In the genomic region with DNA sequence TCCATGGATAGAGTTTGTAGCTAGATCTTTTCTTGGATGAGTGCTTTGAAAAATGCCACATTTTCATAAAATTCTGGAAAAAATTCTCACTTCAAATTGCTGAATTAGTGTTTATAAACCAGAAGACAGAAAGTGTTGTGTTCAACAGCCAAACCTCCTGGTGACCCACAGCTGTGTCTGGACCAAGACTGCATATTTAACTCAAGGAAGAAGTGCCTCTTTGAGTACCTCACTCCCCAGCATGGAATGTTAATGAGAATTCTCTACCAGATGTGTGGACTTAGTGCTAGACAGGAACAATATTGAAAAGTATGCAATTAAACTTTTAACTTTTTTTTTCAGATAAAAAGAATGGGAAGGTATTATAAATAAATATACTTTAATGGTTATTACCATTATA, we compare ENCODE assay signal across 24 cellular contexts.
DNase-seq lines count a peak whose midpoint lies in the region; ATAC-seq and TF ChIP-seq lines count a peak whose summit lies in the region.
"Had no signal": no experiment of that assay in that cellular context is flagged by ENCODE, and none has a peak within 500 bp of the region (broad histone marks: within the 10 kb centered on the region; RNA-seq: fewer than 3 reads in every experiment).

No MANE protein-coding gene starts in this region.

- H4K20me1 ChIP-seq in GM23338 (replicated peaks; ENCODE audit: insufficient read depth) = no peaks in the 10 kb centered on the region

- no peak overlapping the region for H3K27ac Mint-ChIP-seq in GM23338
- H3K27ac Mint-ChIP-seq: B cell; CD4-positive, CD25-positive, alpha-beta regulatory T cell had no signal

- H3K27ac ChIP-seq in GM23338 (ENCODE audit: low read depth) = no peak overlapping the region
- H3K27ac ChIP-seq: 22Rv1, HL-60, SJCRH30 had no signal

- no peaks in the 10 kb centered on the region for H3K9me2 ChIP-seq in GM23338 (ENCODE audit: insufficient read depth)

- no peaks in the 10 kb centered on the region for H3K4me1 ChIP-seq in GM23338 (ENCODE audit: insufficient read depth)

- no peak overlapping the region for H3K4me3 Mint-ChIP-seq in GM23338
- H3K4me3 Mint-ChIP-seq: B cell; CD4-positive, CD25-positive, alpha-beta regulatory T cell had no signal

- no peaks in the 10 kb centered on the region for H3K36me3 Mint-ChIP-seq in GM23338 (ENCODE audit: low read depth)
- H3K36me3 Mint-ChIP-seq: CD4-positive, CD25-positive, alpha-beta regulatory T cell had no signal

- no peaks in the 10 kb centered on the region for H3K27me3 ChIP-seq in GM23338 (ENCODE audit: insufficient read depth)
- H3K27me3 ChIP-seq: SJCRH30 had no signal

- H3K36me3 ChIP-seq in GM23338 (ENCODE audit: insufficient read depth) = no peaks in the 10 kb centered on the region
- H3K36me3 ChIP-seq: SJCRH30 had no signal

- no peaks in the 10 kb centered on the region for H3K9me3 Mint-ChIP-seq in GM23338

- H3K4me2 ChIP-seq in GM23338 = no peak overlapping the region

- H3K4me1 Mint-ChIP-seq in GM23338 = no peaks in the 10 kb centered on the region
- H3K4me1 Mint-ChIP-seq: CD4-positive, CD25-positive, alpha-beta regulatory T cell had no signal

- no peak for TF ChIP-seq CTCF in foreskin fibroblast (IDR thresholded peaks at IDR 0.05; ENCODE audit: low read depth, low read length)
- no peak for TF ChIP-seq CTCF in GM23338 (conservative IDR thresholded peaks at IDR 0.05; ENCODE audit: low read depth in 2 of 2)

- H3K79me2 ChIP-seq in GM23338 (replicated peaks; ENCODE audit: insufficient read depth) = no peaks in the 10 kb centered on the region

- no peaks in the 10 kb centered on the region for H3F3A ChIP-seq in GM23338 (replicated peaks; ENCODE audit: low read depth)

- H3K27me3 Mint-ChIP-seq in GM23338 (ENCODE audit: insufficient read depth, low read depth, poor library complexity) = peaks cover 2% of the 10 kb centered on the region
- H3K27me3 Mint-ChIP-seq: B cell had no signal

- H2AFZ ChIP-seq in GM23338 = no peak overlapping the region

- H3K4me3 ChIP-seq in foreskin fibroblast (ENCODE audit: low read depth in 1 of 2, low read length in 2 of 2) (no peak overlapping the region), GM23338 (no peak overlapping the region)
- H3K4me3 ChIP-seq: GM12878, SJCRH30 had no signal

- DNase-seq in AG08395 (ENCODE audit: low spot score) (peak; percentile 44), GM03348 (ENCODE audit: low spot score) (peak; percentile 65), RPMI7951 (ENCODE audit: low read depth) (peak; percentile 48), foreskin fibroblast (peak; percentile 21 to 42), GM23338 (ENCODE audit: low spot score) (no peak), NCI-H128 (lab: John Stamatoyannopoulos, UW; ENCODE audit: unreplicated experiment) (no peak)
- DNase-seq: ACHN; CD4-positive, CD25-positive, alpha-beta regulatory T cell; KBM-7; MM.1S; NCI-H1048; NCI-H1436; NCI-H187 treated with DMSO at 0.1 percent for 48 hours; NCI-H2107; NCI-H446 treated with DMSO at 0.1 percent for 48 hours; NCI-H526 treated with DMSO at 0.1 percent for 48 hours; SJCRH30 had no signal

- no peak for ATAC-seq in GM23338
- no peak for ATAC-seq in HG03354 (IDR thresholded peaks at IDR 0.05; ENCODE audit: poor library complexity, severe bottlenecking, unreplicated experiment)
- no peak for ATAC-seq in GM19397 (IDR thresholded peaks at IDR 0.05; ENCODE audit: unreplicated experiment)
- ATAC-seq: GM12878, HepG2 had no signal

TF ChIP-seq in GM23338, 12 proteins besides CTCF, POLR2A, EP300 and RAD21 (continues in another document):
- TF ChIP-seq, protein P1, sequence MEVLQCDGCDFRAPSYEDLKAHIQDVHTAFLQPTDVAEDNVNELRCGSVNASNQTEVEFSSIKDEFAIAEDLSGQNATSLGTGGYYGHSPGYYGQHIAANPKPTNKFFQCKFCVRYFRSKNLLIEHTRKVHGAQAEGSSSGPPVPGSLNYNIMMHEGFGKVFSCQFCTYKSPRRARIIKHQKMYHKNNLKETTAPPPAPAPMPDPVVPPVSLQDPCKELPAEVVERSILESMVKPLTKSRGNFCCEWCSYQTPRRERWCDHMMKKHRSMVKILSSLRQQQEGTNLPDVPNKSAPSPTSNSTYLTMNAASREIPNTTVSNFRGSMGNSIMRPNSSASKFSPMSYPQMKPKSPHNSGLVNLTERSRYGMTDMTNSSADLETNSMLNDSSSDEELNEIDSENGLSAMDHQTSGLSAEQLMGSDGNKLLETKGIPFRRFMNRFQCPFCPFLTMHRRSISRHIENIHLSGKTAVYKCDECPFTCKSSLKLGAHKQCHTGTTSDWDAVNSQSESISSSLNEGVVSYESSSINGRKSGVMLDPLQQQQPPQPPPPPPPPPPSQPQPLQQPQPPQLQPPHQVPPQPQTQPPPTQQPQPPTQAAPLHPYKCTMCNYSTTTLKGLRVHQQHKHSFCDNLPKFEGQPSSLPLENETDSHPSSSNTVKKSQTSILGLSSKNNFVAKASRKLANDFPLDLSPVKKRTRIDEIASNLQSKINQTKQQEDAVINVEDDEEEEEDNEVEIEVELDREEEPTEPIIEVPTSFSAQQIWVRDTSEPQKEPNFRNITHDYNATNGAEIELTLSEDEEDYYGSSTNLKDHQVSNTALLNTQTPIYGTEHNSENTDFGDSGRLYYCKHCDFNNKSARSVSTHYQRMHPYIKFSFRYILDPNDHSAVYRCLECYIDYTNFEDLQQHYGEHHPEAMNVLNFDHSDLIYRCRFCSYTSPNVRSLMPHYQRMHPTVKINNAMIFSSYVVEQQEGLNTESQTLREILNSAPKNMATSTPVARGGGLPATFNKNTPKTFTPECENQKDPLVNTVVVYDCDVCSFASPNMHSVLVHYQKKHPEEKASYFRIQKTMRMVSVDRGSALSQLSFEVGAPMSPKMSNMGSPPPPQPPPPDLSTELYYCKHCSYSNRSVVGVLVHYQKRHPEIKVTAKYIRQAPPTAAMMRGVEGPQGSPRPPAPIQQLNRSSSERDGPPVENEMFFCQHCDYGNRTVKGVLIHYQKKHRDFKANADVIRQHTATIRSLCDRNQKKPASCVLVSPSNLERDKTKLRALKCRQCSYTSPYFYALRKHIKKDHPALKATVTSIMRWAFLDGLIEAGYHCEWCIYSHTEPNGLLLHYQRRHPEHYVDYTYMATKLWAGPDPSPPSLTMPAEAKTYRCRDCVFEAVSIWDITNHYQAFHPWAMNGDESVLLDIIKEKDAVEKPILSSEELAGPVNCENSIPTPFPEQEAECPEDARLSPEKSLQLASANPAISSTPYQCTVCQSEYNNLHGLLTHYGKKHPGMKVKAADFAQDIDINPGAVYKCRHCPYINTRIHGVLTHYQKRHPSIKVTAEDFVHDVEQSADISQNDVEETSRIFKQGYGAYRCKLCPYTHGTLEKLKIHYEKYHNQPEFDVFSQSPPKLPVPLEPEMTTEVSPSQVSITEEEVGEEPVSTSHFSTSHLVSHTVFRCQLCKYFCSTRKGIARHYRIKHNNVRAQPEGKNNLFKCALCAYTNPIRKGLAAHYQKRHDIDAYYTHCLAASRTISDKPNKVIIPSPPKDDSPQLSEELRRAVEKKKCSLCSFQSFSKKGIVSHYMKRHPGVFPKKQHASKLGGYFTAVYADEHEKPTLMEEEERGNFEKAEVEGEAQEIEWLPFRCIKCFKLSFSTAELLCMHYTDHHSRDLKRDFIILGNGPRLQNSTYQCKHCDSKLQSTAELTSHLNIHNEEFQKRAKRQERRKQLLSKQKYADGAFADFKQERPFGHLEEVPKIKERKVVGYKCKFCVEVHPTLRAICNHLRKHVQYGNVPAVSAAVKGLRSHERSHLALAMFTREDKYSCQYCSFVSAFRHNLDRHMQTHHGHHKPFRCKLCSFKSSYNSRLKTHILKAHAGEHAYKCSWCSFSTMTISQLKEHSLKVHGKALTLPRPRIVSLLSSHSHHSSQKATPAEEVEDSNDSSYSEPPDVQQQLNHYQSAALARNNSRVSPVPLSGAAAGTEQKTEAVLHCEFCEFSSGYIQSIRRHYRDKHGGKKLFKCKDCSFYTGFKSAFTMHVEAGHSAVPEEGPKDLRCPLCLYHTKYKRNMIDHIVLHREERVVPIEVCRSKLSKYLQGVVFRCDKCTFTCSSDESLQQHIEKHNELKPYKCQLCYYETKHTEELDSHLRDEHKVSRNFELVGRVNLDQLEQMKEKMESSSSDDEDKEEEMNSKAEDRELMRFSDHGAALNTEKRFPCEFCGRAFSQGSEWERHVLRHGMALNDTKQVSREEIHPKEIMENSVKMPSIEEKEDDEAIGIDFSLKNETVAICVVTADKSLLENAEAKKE (CRISPR knock-in tag; IDR thresholded peaks at IDR 0.05) = no peak
- TF ChIP-seq NANOG (IDR thresholded peaks at IDR 0.05; ENCODE audit: borderline replicate concordance) (no peak), EZH2 (IDR thresholded peaks at IDR 0.05; ENCODE audit: low read depth, unreplicated experiment) (no peak), CREB1 (CRISPR knock-in tag; IDR thresholded peaks at IDR 0.05; ENCODE audit: low read depth) (no peak), EZH2phosphoT487 (IDR thresholded peaks at IDR 0.05; ENCODE audit: unreplicated experiment) (no peak)
- TF ChIP-seq, protein P2, sequence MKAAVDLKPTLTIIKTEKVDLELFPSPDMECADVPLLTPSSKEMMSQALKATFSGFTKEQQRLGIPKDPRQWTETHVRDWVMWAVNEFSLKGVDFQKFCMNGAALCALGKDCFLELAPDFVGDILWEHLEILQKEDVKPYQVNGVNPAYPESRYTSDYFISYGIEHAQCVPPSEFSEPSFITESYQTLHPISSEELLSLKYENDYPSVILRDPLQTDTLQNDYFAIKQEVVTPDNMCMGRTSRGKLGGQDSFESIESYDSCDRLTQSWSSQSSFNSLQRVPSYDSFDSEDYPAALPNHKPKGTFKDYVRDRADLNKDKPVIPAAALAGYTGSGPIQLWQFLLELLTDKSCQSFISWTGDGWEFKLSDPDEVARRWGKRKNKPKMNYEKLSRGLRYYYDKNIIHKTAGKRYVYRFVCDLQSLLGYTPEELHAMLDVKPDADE (IDR thresholded peaks at IDR 0.05) = no peak

Comparison
In these comparisons a context has a peak if more than half of its experiments do, and no peak if none do; other contexts are left out.
1. DNase-seq: peak in AG08395 (single experiment), GM03348 (single experiment), RPMI7951 (single experiment) and foreskin fibroblast (2 of 2); none in GM23338 (single experiment) and NCI-H128 (single experiment).